8 cellular contexts compared by ENCODE assay signal in the genomic region with DNA sequence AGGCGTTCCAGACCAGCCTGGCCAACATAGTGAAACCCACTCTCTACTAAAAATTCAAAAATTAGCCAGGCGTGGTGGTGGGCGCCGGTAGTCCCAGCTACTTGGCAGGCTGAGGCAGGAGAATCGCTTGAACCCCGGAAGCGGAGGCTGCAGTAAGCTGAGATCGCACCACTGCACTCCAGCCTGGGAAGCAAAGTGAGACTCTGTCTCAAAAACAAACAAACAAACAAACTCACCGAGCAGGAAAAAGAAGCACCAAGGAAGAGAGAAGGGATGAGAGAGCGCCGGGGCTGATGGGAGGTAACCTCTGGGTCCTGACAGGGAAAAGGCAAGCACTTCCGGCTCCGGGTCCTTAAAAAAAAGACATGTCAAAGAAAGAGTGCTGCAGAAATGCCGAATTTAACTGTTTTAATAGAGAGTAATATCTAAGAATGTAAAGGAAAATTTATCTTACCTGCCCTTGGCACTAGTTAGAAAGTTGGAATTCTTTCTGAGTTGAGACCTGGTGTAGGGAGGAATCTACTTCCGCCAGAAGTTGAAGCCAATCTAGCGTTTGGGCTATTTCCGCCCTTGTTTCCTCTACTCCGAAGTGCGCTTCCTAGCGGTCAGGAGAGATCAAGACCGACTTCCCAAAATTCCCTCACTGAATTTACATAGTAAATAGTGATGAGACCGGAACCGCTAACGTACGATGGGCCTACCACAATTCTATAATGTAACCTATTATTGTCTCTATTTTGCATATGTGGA. TPM values are rescaled to one million over a fixed set of nuclear protein-coding genes. Genes with fewer than 3 reads are reported as not detected.
DNase-seq lines count a peak whose midpoint lies in the region; ATAC-seq and TF ChIP-seq lines count a peak whose summit lies in the region.

No MANE protein-coding gene starts in this region.

- H3K36me3 Mint-ChIP-seq in activated CD4-positive, alpha-beta T cell treated with anti-CD3 and anti-CD28 coated beads for 36 hours (ENCODE audit: low read depth), result peaks cover 18% of the 10 kb centered on the region

- peak; percentile 35 for TF ChIP-seq POLR2A in GM19193 (IDR thresholded peaks at IDR 0.05; ENCODE audit: extremely low read depth, insufficient read depth, insufficient read length)

- H3K9me3 ChIP-seq in BLaER1, result no peaks in the 10 kb centered on the region
- no peaks in the 10 kb centered on the region for H3K9me3 ChIP-seq in colonic mucosa

- peak; percentile 87 for TF ChIP-seq CTCF in colonic mucosa (IDR thresholded peaks at IDR 0.05)

- peaks cover 46% of the 10 kb centered on the region for H4K20me1 ChIP-seq in BLaER1

- CTCF ChIA-PET in activated CD4-positive, alpha-beta T cell treated with anti-CD3 and anti-CD28 coated beads for 36 hours (lab: Charles Lee), result interaction anchor here (0.6 to 2.1 kb wide), 9 partner anchors 9 to 423 kb away, joined by 3 to 23 read pairs (median 5); a partner anchor contains a TSS

- peak; percentile 76 for ATAC-seq in HG03432 (IDR thresholded peaks at IDR 0.05; ENCODE audit: unreplicated experiment)
- ATAC-seq in activated CD4-positive, alpha-beta T cell treated with anti-CD3 and anti-CD28 coated beads for 36 hours, result peak; percentile 82

- peak overlapping the region; percentile 98 for H3K27ac Mint-ChIP-seq in activated CD4-positive, alpha-beta T cell treated with anti-CD3 and anti-CD28 coated beads for 36 hours

- H3K9ac ChIP-seq in BLaER1 (peak overlapping the region; percentile 91), colonic mucosa (ENCODE audit: low read depth in 2 of 2, low read length in 2 of 2) (peak overlapping the region; percentile 79 to 84)

- intact Hi-C loops in activated CD4-positive, alpha-beta T cell treated with anti-CD3 and anti-CD28 coated beads for 36 hours (cut with DNase I, micrococcal nuclease), result loop anchor here (1.0 to 5.0 kb wide), 9 partner anchors 29 to 747 kb away; a partner anchor contains a TSS
- intact Hi-C loops in colonic mucosa (cut with DNase I), result no loop called here

- peak overlapping the region; percentile 96 for H3K27ac ChIP-seq in BLaER1
- H3K27ac ChIP-seq in colonic mucosa, result peak overlapping the region; percentile 60
- H3K27ac ChIP-seq in layer of hippocampus (ENCODE audit: low read depth, low read length), result peak overlapping the region; percentile 92

- peaks cover 29% of the 10 kb centered on the region for H3K4me1 Mint-ChIP-seq in activated CD4-positive, alpha-beta T cell treated with anti-CD3 and anti-CD28 coated beads for 36 hours

- peak overlapping the region; percentile 99 for H3K4me3 Mint-ChIP-seq in activated CD4-positive, alpha-beta T cell treated with anti-CD3 and anti-CD28 coated beads for 36 hours

- H3K4me3 ChIP-seq in BLaER1, result peak overlapping the region; percentile 86
- peak overlapping the region; percentile 84 for H3K4me3 ChIP-seq in colonic mucosa

- H3K36me3 ChIP-seq in BLaER1 (peaks cover 34% of the 10 kb centered on the region), colonic mucosa (no peaks in the 10 kb centered on the region)

- POLR2A ChIA-PET in activated CD4-positive, alpha-beta T cell treated with anti-CD3 and anti-CD28 coated beads for 36 hours (lab: Charles Lee), result interaction anchor here (0.6 to 3.1 kb wide), 10 partner anchors 15 to 493 kb away, joined by 3 to 24 read pairs (median 3); a partner anchor contains a TSS

- DNase-seq in NCI-H460 (ENCODE audit: extremely low read depth, low read depth) (peak; percentile 92), colonic mucosa (peak; percentile 88)
- peak; percentile 90 for DNase-seq in activated CD4-positive, alpha-beta T cell treated with anti-CD3 and anti-CD28 coated beads for 36 hours
- peak; percentile 43 to 59 for DNase-seq in stimulated activated CD4-positive, alpha-beta T cell treated with anti-CD3 and anti-CD28 coated beads, Interleukin-1b, Interleukin-23, amount 100 ng/mL, for 4 hours (ENCODE audit: low read depth in 2 of 2)

- H3K4me2 ChIP-seq in BLaER1, result peak overlapping the region; percentile 99

- H3K9me3 Mint-ChIP-seq in activated CD4-positive, alpha-beta T cell treated with anti-CD3 and anti-CD28 coated beads for 36 hours (ENCODE audit: low read depth), result no peaks in the 10 kb centered on the region

- H3K4me1 ChIP-seq in BLaER1 (peaks cover 38% of the 10 kb centered on the region), colonic mucosa (no peaks in the 10 kb centered on the region)

- H3K27me3 ChIP-seq in BLaER1, result no peaks in the 10 kb centered on the region
- H3K27me3 ChIP-seq in colonic mucosa, result no peaks in the 10 kb centered on the region
- no peaks in the 10 kb centered on the region for H3K27me3 ChIP-seq in layer of hippocampus (ENCODE audit: control insufficient read depth, insufficient read depth, low read length)

- H3K27me3 Mint-ChIP-seq in activated CD4-positive, alpha-beta T cell treated with anti-CD3 and anti-CD28 coated beads for 36 hours, result no peaks in the 10 kb centered on the region

RNA-seq across cellular contexts. Expression of a gene that starts 29.1 kb away (rescaled TPM):
- not detected in 2 replicates for total RNA-seq in NCI-H460 (2014; rRNA removed; shearing (Covaris generic))
- polyA plus RNA-seq in NCI-H460 (2014; cell fraction: nucleus; rRNA removed), result not detected in 2 replicates
- under 1 TPM; 0.56 to 0.73 TPM for total RNA-seq in activated CD4-positive, alpha-beta T cell treated with anti-CD3 and anti-CD28 coated beads for 36 hours
- total RNA-seq in colonic mucosa, result under 1 TPM; 0.16 to 0.47 TPM

RNA-seq across cellular contexts. Expression of a gene that starts 40.4 kb away (rescaled TPM):
- 21.4 and 26.9 TPM in 2 replicates for total RNA-seq in NCI-H460 (2014; rRNA removed; shearing (Covaris generic))
- 19.9 and 22.8 TPM in 2 replicates for polyA plus RNA-seq in NCI-H460 (2014; cell fraction: nucleus; rRNA removed)
- 10 to 100 TPM; 51.3 to 52.4 TPM for total RNA-seq in activated CD4-positive, alpha-beta T cell treated with anti-CD3 and anti-CD28 coated beads for 36 hours
- 10 to 100 TPM; 25.0 to 28.9 TPM for total RNA-seq in colonic mucosa

RNA-seq across cellular contexts. Expression of a gene that starts 40.7 kb away (rescaled TPM):
- total RNA-seq in NCI-H460 (2014; rRNA removed; shearing (Covaris generic)), result 4.0 and 7.0 TPM in 2 replicates
- 25.4 and 27.5 TPM in 2 replicates for polyA plus RNA-seq in NCI-H460 (2014; cell fraction: nucleus; rRNA removed)
- total RNA-seq in activated CD4-positive, alpha-beta T cell treated with anti-CD3 and anti-CD28 coated beads for 36 hours, result 10 to 100 TPM; 18.4 to 22.6 TPM
- total RNA-seq in colonic mucosa, result 10 to 100 TPM; 15.6 to 31.5 TPM

Comparison
In these comparisons a context has a peak if more than half of its experiments do, and no peak if none do; other contexts are left out.
1. Peak in every context shown above with its lines: DNase-seq, ATAC-seq, H3K4me3 ChIP-seq and H3K27ac ChIP-seq.